ENCODE assay signal across 16 cellular contexts in genomic region chr14:100049220-100049619, GRCh38. TPM values are rescaled to one million over a fixed set of nuclear protein-coding genes. Genes with fewer than 3 reads are reported as not detected.
DNase-seq lines count a peak whose midpoint lies in the region; ATAC-seq and TF ChIP-seq lines count a peak whose summit lies in the region.
"Had no signal": no experiment of that assay in that cellular context is flagged by ENCODE, and none has a peak within 500 bp of the region (broad histone marks: within the 10 kb centered on the region; RNA-seq: fewer than 3 reads in every experiment).

No MANE protein-coding gene starts in this region.

- ATAC-seq in left cardiac atrium (peak; percentile 41 to 82), Right ventricle myocardium inferior (no peak), left lung (no peak)
- ATAC-seq in stimulated activated effector memory CD8-positive, alpha-beta T cell treated with anti-CD3 and anti-CD28 coated beads, Interleukin-12 subunit alpha, Interleukin-12 subunit beta, amount 100 ng/mL, for 72 hours, result no peak
- ATAC-seq: mucosa of descending colon; stimulated activated naive B cell treated with anti-CD40 and anti-IgM and Interleukin-4, amounts not matched to agents 10 μg/mL and 1 μg/mL and 100 μg/mL, for 72 hours had no signal

- peaks cover 0 to 2% of the 10 kb centered on the region in 2 donors for H3K9me3 ChIP-seq in neuronal stem cell (replicated peaks in 1 of 2; ENCODE audit: control insufficient read depth in 2 of 2, insufficient read depth in 1 of 2, low read depth in 1 of 2, low read length in 2 of 2)
- H3K9me3 ChIP-seq in left lung, result no peaks in the 10 kb centered on the region
- H3K9me3 ChIP-seq: esophagus muscularis mucosa, mucosa of descending colon had no signal

- no peaks in the 10 kb centered on the region for H3K9me3 Mint-ChIP-seq in activated naive CD8-positive, alpha-beta T cell (ENCODE audit: low read depth)
- H3K9me3 Mint-ChIP-seq in stimulated activated effector memory CD8-positive, alpha-beta T cell treated with anti-CD3 and anti-CD28 coated beads, Interleukin-12 subunit alpha, Interleukin-12 subunit beta, amount 100 ng/mL, for 72 hours, result no peaks in the 10 kb centered on the region
- H3K9me3 Mint-ChIP-seq: central memory CD8-positive, alpha-beta T cell; stimulated activated naive B cell treated with anti-CD40 and anti-IgM and Interleukin-4, amounts not matched to agents 10 μg/mL and 1 μg/mL and 100 μg/mL, for 72 hours had no signal

- no peak overlapping the region for H2AFZ ChIP-seq in neuronal stem cell (ENCODE audit: low read length)

- H3K4ac ChIP-seq in neuronal stem cell (ENCODE audit: low read length), result no peak overlapping the region

- H2BK5ac ChIP-seq in neuronal stem cell (ENCODE audit: low read length), result no peak overlapping the region

- peak overlapping the region; percentile 9 for H3K27ac Mint-ChIP-seq in activated naive CD8-positive, alpha-beta T cell
- peak overlapping the region; percentile 40 for H3K27ac Mint-ChIP-seq in stimulated activated effector memory CD8-positive, alpha-beta T cell treated with anti-CD3 and anti-CD28 coated beads, Interleukin-12 subunit alpha, Interleukin-12 subunit beta, amount 100 ng/mL, for 72 hours
- H3K27ac Mint-ChIP-seq: stimulated activated naive B cell treated with anti-CD40 and anti-IgM and Interleukin-4, amounts not matched to agents 10 μg/mL and 1 μg/mL and 100 μg/mL, for 72 hours had no signal

- no peaks in the 10 kb centered on the region for H3K36me3 Mint-ChIP-seq in activated naive CD8-positive, alpha-beta T cell
- no peaks in the 10 kb centered on the region for H3K36me3 Mint-ChIP-seq in stimulated activated effector memory CD8-positive, alpha-beta T cell treated with anti-CD3 and anti-CD28 coated beads, Interleukin-12 subunit alpha, Interleukin-12 subunit beta, amount 100 ng/mL, for 72 hours
- H3K36me3 Mint-ChIP-seq: stimulated activated naive B cell treated with anti-CD40 and anti-IgM and Interleukin-4, amounts not matched to agents 10 μg/mL and 1 μg/mL and 100 μg/mL, for 72 hours had no signal

- no peak overlapping the region for H2BK120ac ChIP-seq in neuronal stem cell (ENCODE audit: low read depth, low read length)

- no peaks in the 10 kb centered on the region for H3K36me3 ChIP-seq in neuronal stem cell (replicated peaks in 1 of 2; ENCODE audit: control insufficient read depth in 2 of 2, insufficient read depth in 2 of 2, low read length in 2 of 2)
- no peaks in the 10 kb centered on the region for H3K36me3 ChIP-seq in left lung
- H3K36me3 ChIP-seq: esophagus muscularis mucosa had no signal

- no peaks in the 10 kb centered on the region for H3K27me3 Mint-ChIP-seq in activated naive CD8-positive, alpha-beta T cell
- H3K27me3 Mint-ChIP-seq: central memory CD8-positive, alpha-beta T cell; stimulated activated naive B cell treated with anti-CD40 and anti-IgM and Interleukin-4, amounts not matched to agents 10 μg/mL and 1 μg/mL and 100 μg/mL, for 72 hours had no signal

- H3K79me1 ChIP-seq in neuronal stem cell (ENCODE audit: low read depth, low read length), result no peaks in the 10 kb centered on the region

- no peak overlapping the region for H4K8ac ChIP-seq in neuronal stem cell (ENCODE audit: low read depth, low read length)

- intact Hi-C loops in left cardiac atrium (cut with DNase I), result no loop called here
- intact Hi-C loops in Right ventricle myocardium inferior (cut with DNase I), result no loop called here
- intact Hi-C loops in left lung (cut with DNase I), result no loop called here

- no peak for DNase-seq in left cardiac atrium
- DNase-seq in Right ventricle myocardium inferior (ENCODE audit: missing footprints), result no peak
- DNase-seq in fibroblast of pulmonary artery (ENCODE audit: low read depth), result peak; percentile 89
- DNase-seq in stimulated activated effector memory CD8-positive, alpha-beta T cell treated with anti-CD3 and anti-CD28 coated beads, Interleukin-12 subunit alpha, Interleukin-12 subunit beta, amount 100 ng/mL, for 72 hours (ENCODE audit: low spot score in 2 of 2), result no peak
- no peak for DNase-seq in NCI-H524 treated with DMSO at 0.1 percent for 48 hours (lab: John Stamatoyannopoulos, UW)
- no peak for DNase-seq in neuronal stem cell (ENCODE audit: low spot score)
- DNase-seq in left lung, result no peak
- DNase-seq: activated CD4-positive, CD25-positive, alpha-beta regulatory T cell; GOT3; mucosa of descending colon; stimulated activated CD4-positive, alpha-beta T cell treated with anti-CD3 and anti-CD28 coated beads, Interleukin-4, amount 100 ng/mL, for 24 hours; stimulated activated naive B cell treated with anti-CD40 and anti-IgM and Interleukin-4, amounts not matched to agents 10 μg/mL and 1 μg/mL and 100 μg/mL, for 72 hours had no signal

- peaks cover 16% of the 10 kb centered on the region for H3K4me1 Mint-ChIP-seq in activated naive CD8-positive, alpha-beta T cell (ENCODE audit: low read depth)
- H3K4me1 Mint-ChIP-seq in stimulated activated effector memory CD8-positive, alpha-beta T cell treated with anti-CD3 and anti-CD28 coated beads, Interleukin-12 subunit alpha, Interleukin-12 subunit beta, amount 100 ng/mL, for 72 hours, result peaks cover 25% of the 10 kb centered on the region

- no CpG with 5 or more reads among the region's 2 CpGs for WGBS in neuronal stem cell (ENCODE audit: extremely low coverage in 2 of 2, insufficient read length in 2 of 2, insufficient replicate concordance in 1 of 2), 2 donors

- H3K18ac ChIP-seq in neuronal stem cell (ENCODE audit: low read length), result no peak overlapping the region

- no peak overlapping the region for H4K91ac ChIP-seq in neuronal stem cell (ENCODE audit: low read depth, low read length, poor library complexity)

- no peak overlapping the region for H3K4me3 Mint-ChIP-seq in activated naive CD8-positive, alpha-beta T cell
- peak overlapping the region; percentile 36 for H3K4me3 Mint-ChIP-seq in stimulated activated effector memory CD8-positive, alpha-beta T cell treated with anti-CD3 and anti-CD28 coated beads, Interleukin-12 subunit alpha, Interleukin-12 subunit beta, amount 100 ng/mL, for 72 hours
- H3K4me3 Mint-ChIP-seq: central memory CD8-positive, alpha-beta T cell; stimulated activated naive B cell treated with anti-CD40 and anti-IgM and Interleukin-4, amounts not matched to agents 10 μg/mL and 1 μg/mL and 100 μg/mL, for 72 hours had no signal

- H3K14ac ChIP-seq in neuronal stem cell (ENCODE audit: low read length), result no peak overlapping the region

- H3K4me2 ChIP-seq in neuronal stem cell (ENCODE audit: insufficient read depth, low read length, poor library complexity, severe bottlenecking), result no peak overlapping the region

- H3K4me3 ChIP-seq in fibroblast of pulmonary artery (replicated peaks; ENCODE audit: low read depth, low read length), result no peak overlapping the region
- no peak overlapping the region for H3K4me3 ChIP-seq in neuronal stem cell (ENCODE audit: low read length in 2 of 2)
- no peak overlapping the region for H3K4me3 ChIP-seq in left lung
- H3K4me3 ChIP-seq: esophagus muscularis mucosa, mucosa of descending colon, SK-N-MC had no signal

- no peak overlapping the region for H2BK15ac ChIP-seq in neuronal stem cell (ENCODE audit: low read length)

- no peak overlapping the region for H3K23ac ChIP-seq in neuronal stem cell (ENCODE audit: low read depth, low read length, poor library complexity)

- no peak overlapping the region for H3K27ac ChIP-seq in neuronal stem cell (replicated peaks; ENCODE audit: low read length)
- H3K27ac ChIP-seq in left lung, result no peak overlapping the region
- H3K27ac ChIP-seq: SK-N-MC had no signal

- H2BK12ac ChIP-seq in neuronal stem cell (ENCODE audit: low read length), result no peak overlapping the region

- H3K4me1 ChIP-seq in neuronal stem cell (ENCODE audit: control insufficient read depth in 2 of 2, insufficient read depth in 1 of 2, low read depth in 1 of 2, low read length in 2 of 2), result peaks cover 0 to 3% of the 10 kb centered on the region in 2 donors
- H3K4me1 ChIP-seq in left lung, result peaks cover 0 to 2% of the 10 kb centered on the region in 2 donors

- no peak overlapping the region for H3K9ac ChIP-seq in neuronal stem cell (ENCODE audit: low read depth, low read length, poor library complexity)

- H3K27me3 ChIP-seq in neuronal stem cell (ENCODE audit: control insufficient read depth in 3 of 3, insufficient read depth in 3 of 3, low read depth in 1 of 3, low read length in 3 of 3), result no peaks in the 10 kb centered on the region
- H3K27me3 ChIP-seq in left lung, result no peaks in the 10 kb centered on the region
- H3K27me3 ChIP-seq: esophagus muscularis mucosa had no signal

- no peak for TF ChIP-seq CTCF in fibroblast of pulmonary artery (IDR thresholded peaks at IDR 0.05; ENCODE audit: low read length, missing control alignments)
- no peak for TF ChIP-seq CTCF in left lung (IDR thresholded peaks at IDR 0.05)

- no peak overlapping the region for H2AK5ac ChIP-seq in neuronal stem cell (ENCODE audit: low read depth, low read length)

RNA-seq across cellular contexts. Expression of gene EVL, which starts 16.0 kb away (rescaled TPM):
- total RNA-seq in left cardiac atrium (10 to 100 TPM; 48.3 to 58.8 TPM), Right ventricle myocardium inferior (41.8 TPM), left lung (10 to 100 TPM; 60.2 to 84.5 TPM)
- polyA plus RNA-seq in neuronal stem cell (2013, experiment 1 of 2), result 130 TPM
- 124 TPM for polyA plus RNA-seq in neuronal stem cell (2013, experiment 2 of 2)

Comparison
In these comparisons a context has a peak if more than half of its experiments do, and no peak if none do; other contexts are left out.
1. ATAC-seq: peak in left cardiac atrium (2 of 2); none in Right ventricle myocardium inferior (single experiment), stimulated activated effector memory CD8-positive, alpha-beta T cell treated with anti-CD3 and anti-CD28 coated beads, Interleukin-12 subunit alpha, Interleukin-12 subunit beta, amount 100 ng/mL, for 72 hours (single experiment) and left lung (single experiment).